Comparison of ENCODE assay signal across 23 cellular contexts in the genomic region with DNA sequence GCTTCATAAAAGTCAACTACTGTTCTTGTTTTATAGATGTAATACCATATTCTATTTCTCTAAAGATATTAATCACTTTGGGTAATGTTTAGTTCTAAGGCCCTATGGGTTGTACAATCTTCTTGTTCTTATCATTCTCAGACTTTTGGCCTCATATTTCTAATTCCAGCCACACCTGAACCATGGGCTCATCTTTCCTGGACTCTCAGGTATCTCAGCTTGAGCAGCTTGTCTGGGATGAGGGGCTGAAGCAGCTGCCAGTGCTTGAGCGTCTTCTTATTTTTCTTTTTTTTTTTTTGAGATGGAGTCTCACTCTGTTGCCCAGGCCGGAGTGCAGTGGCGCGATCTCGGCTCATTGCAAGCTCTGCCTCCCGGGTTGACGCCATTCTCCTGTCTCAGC.
"Had no signal": no experiment of that assay in that cellular context is flagged by ENCODE, and none has a peak within 500 bp of the region (broad histone marks: within the 10 kb centered on the region; RNA-seq: fewer than 3 reads in every experiment).

No MANE protein-coding gene starts in this region.

- H3K9me3 ChIP-seq: colonic mucosa, esophagus muscularis mucosa, esophagus squamous epithelium, gastrocnemius medialis, gastroesophageal sphincter, heart right ventricle had no signal

- H3K27me3 ChIP-seq: colonic mucosa, dorsolateral prefrontal cortex, esophagus muscularis mucosa, esophagus squamous epithelium, foreskin keratinocyte, gastrocnemius medialis, gastroesophageal sphincter, heart right ventricle had no signal

- DNase-seq: colonic mucosa; cortex of kidney; dermis blood vessel endothelial cell; dorsolateral prefrontal cortex; effector CD4-positive, alpha-beta T cell; effector CD8-positive, alpha-beta T cell; effector memory CD4-positive, alpha-beta T cell; effector memory CD8-positive, alpha-beta T cell; endodermal cell; erythroblast; esophagus squamous epithelium; foreskin fibroblast; foreskin keratinocyte; foreskin melanocyte; gastrocnemius medialis; glutamatergic neuron; head of caudate nucleus; heart left ventricle; heart right ventricle had no signal

- H3K36me3 ChIP-seq: colonic mucosa, esophagus muscularis mucosa, esophagus squamous epithelium, gastrocnemius medialis, gastroesophageal sphincter, heart left ventricle, heart right ventricle had no signal

- H3K4me1 ChIP-seq: colonic mucosa, esophagus squamous epithelium, foreskin keratinocyte, gastrocnemius medialis, heart left ventricle, heart right ventricle had no signal

- H3K27ac ChIP-seq: colonic mucosa, coronary artery, dorsolateral prefrontal cortex, epithelial cell of prostate, esophagus muscularis mucosa, esophagus squamous epithelium, foreskin keratinocyte, gastrocnemius medialis, gastroesophageal sphincter, heart left ventricle, heart right ventricle had no signal

- H3K4me3 ChIP-seq: colonic mucosa, coronary artery, dorsolateral prefrontal cortex, esophagus muscularis mucosa, esophagus squamous epithelium, gastrocnemius medialis, gastroesophageal sphincter, heart left ventricle, heart right ventricle had no signal
